1 cellular context compared by ENCODE assay signal in genomic region chrX:73561791-73562190, GRCh38.
TF ChIP-seq lines count a peak whose summit lies in the region.

No MANE protein-coding gene starts in this region.

TF ChIP-seq in SK-N-SH, 30 proteins besides CTCF, POLR2A, EP300 and RAD21 (continued from another document):
- TF ChIP-seq, protein P1, sequence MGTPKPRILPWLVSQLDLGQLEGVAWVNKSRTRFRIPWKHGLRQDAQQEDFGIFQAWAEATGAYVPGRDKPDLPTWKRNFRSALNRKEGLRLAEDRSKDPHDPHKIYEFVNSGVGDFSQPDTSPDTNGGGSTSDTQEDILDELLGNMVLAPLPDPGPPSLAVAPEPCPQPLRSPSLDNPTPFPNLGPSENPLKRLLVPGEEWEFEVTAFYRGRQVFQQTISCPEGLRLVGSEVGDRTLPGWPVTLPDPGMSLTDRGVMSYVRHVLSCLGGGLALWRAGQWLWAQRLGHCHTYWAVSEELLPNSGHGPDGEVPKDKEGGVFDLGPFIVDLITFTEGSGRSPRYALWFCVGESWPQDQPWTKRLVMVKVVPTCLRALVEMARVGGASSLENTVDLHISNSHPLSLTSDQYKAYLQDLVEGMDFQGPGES (IDR thresholded peaks at IDR 0.05; ENCODE audit: low read depth, low read length), result no peak
- TF ChIP-seq, protein P2, sequence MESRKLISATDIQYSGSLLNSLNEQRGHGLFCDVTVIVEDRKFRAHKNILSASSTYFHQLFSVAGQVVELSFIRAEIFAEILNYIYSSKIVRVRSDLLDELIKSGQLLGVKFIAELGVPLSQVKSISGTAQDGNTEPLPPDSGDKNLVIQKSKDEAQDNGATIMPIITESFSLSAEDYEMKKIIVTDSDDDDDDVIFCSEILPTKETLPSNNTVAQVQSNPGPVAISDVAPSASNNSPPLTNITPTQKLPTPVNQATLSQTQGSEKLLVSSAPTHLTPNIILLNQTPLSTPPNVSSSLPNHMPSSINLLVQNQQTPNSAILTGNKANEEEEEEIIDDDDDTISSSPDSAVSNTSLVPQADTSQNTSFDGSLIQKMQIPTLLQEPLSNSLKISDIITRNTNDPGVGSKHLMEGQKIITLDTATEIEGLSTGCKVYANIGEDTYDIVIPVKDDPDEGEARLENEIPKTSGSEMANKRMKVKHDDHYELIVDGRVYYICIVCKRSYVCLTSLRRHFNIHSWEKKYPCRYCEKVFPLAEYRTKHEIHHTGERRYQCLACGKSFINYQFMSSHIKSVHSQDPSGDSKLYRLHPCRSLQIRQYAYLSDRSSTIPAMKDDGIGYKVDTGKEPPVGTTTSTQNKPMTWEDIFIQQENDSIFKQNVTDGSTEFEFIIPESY (IDR thresholded peaks at IDR 0.05; ENCODE audit: borderline replicate concordance, low read depth), result no peak
